ENCODE assay signal across 11 cellular contexts in genomic region chr5:170861295-170861854, GRCh38. TPM values are rescaled to one million over a fixed set of nuclear protein-coding genes. Genes with fewer than 3 reads are reported as not detected.
DNase-seq lines count a peak whose midpoint lies in the region; ATAC-seq and TF ChIP-seq lines count a peak whose summit lies in the region.
"Had no signal": no experiment of that assay in that cellular context is flagged by ENCODE, and none has a peak within 500 bp of the region (broad histone marks: within the 10 kb centered on the region; RNA-seq: fewer than 3 reads in every experiment).

No MANE protein-coding gene starts in this region.

- H3K36me3 ChIP-seq in ACC112 (ENCODE audit: insufficient read depth, low read length): no peaks in the 10 kb centered on the region
- H3K36me3 ChIP-seq in HUES64 (ENCODE audit: insufficient read depth, low read length): no peaks in the 10 kb centered on the region

- peak overlapping the region; percentile 39 for H3K27ac Mint-ChIP-seq in endothelial cell (ENCODE audit: unreplicated experiment)
- H3K27ac Mint-ChIP-seq in nephron progenitor cell: peak overlapping the region; percentile 65
- H3K27ac Mint-ChIP-seq: T-helper 1 cell treated with Interleukin-12 subunit alpha and Interleukin-12 subunit beta and Interleukin-4 antibody, amounts not matched to agents 30 μg/mL and 1 μg/mL, for 36 hours had no signal

- H3K27me3 ChIP-seq in ACC112 (ENCODE audit: insufficient read depth, low read length) (no peaks in the 10 kb centered on the region), HUES64 (ENCODE audit: insufficient read depth, low read length) (peaks cover 13% of the 10 kb centered on the region)

- H3K36me3 Mint-ChIP-seq in endothelial cell (ENCODE audit: low read depth, unreplicated experiment): peaks cover 12% of the 10 kb centered on the region
- peaks cover 47% of the 10 kb centered on the region for H3K36me3 Mint-ChIP-seq in nephron progenitor cell (ENCODE audit: low read depth)

- H3K9me3 ChIP-seq in HUES64 (ENCODE audit: insufficient read depth, low read depth, low read length): peaks cover 13% of the 10 kb centered on the region

- H3K4me3 ChIP-seq in ACC112 (ENCODE audit: low read depth, low read length) (peak overlapping the region; percentile 44), HUES64 (ENCODE audit: low read length) (peak overlapping the region; percentile 40)

- H3K9me3 Mint-ChIP-seq in endothelial cell (ENCODE audit: unreplicated experiment): no peaks in the 10 kb centered on the region
- peaks cover 42% of the 10 kb centered on the region for H3K9me3 Mint-ChIP-seq in nephron progenitor cell

- H3K79me2 ChIP-seq in ACC112 (ENCODE audit: control insufficient read depth, insufficient read depth, low read length, unreplicated experiment): peaks cover 34% of the 10 kb centered on the region

- H3K9ac ChIP-seq in HUES64 (ENCODE audit: low read depth, low read length): no peak overlapping the region
- H3K9ac ChIP-seq: KMS-11 had no signal

- TF ChIP-seq CTCF in endothelial cell (IDR thresholded peaks at IDR 0.05; ENCODE audit: unreplicated experiment) (no peak), nephron progenitor cell (IDR thresholded peaks at IDR 0.05) (no peak)

- peak overlapping the region; percentile 96 for H3K4me3 Mint-ChIP-seq in endothelial cell (ENCODE audit: unreplicated experiment)
- peak overlapping the region; percentile 84 for H3K4me3 Mint-ChIP-seq in nephron progenitor cell
- H3K4me3 Mint-ChIP-seq: T-helper 1 cell treated with Interleukin-12 subunit alpha and Interleukin-12 subunit beta and Interleukin-4 antibody, amounts not matched to agents 30 μg/mL and 1 μg/mL, for 36 hours had no signal

- WGBS in HUES64: 19% methylated on average over 18 of the region's 22 CpGs

- H3K4me1 ChIP-seq in ACC112 (ENCODE audit: control insufficient read depth, insufficient read depth, low read length, unreplicated experiment) (peaks cover 15% of the 10 kb centered on the region), HUES64 (ENCODE audit: insufficient read depth, low read length) (peaks cover 7% of the 10 kb centered on the region; the same call in 1 of the 2 replicates)

- H3K4me1 Mint-ChIP-seq in endothelial cell (ENCODE audit: unreplicated experiment) (peaks cover 7% of the 10 kb centered on the region), nephron progenitor cell (peaks cover 23% of the 10 kb centered on the region)

- ATAC-seq in HG03457 (IDR thresholded peaks at IDR 0.05; ENCODE audit: unreplicated experiment) (no peak), GM18502 (IDR thresholded peaks at IDR 0.05; ENCODE audit: poor library complexity, unreplicated experiment) (no peak)

- H3K27me3 Mint-ChIP-seq in endothelial cell (ENCODE audit: unreplicated experiment) (peaks cover 6% of the 10 kb centered on the region), nephron progenitor cell (ENCODE audit: low read depth, poor library complexity) (peaks cover 7% of the 10 kb centered on the region)

- H3K27ac ChIP-seq in ACC112 (ENCODE audit: low read depth, low read length): no peak overlapping the region
- H3K27ac ChIP-seq in HUES64 (ENCODE audit: low read depth, low read length): no peak overlapping the region
- H3K27ac ChIP-seq: KMS-11 had no signal

- no peak overlapping the region for H2AFZ ChIP-seq in ACC112 (ENCODE audit: low read length, unreplicated experiment)

- DNase-seq in endothelial cell (ENCODE audit: low spot score): no peak
- no peak for DNase-seq in nephron progenitor cell
- no peak for DNase-seq in T-helper 2 cell
- DNase-seq in activated effector memory CD4-positive, alpha-beta T cell treated with Interleukin-2 at 50 U/mL for 16 hours: no peak
- DNase-seq: DMS153 had no signal

RNA-seq across cellular contexts. Expression of gene RANBP17, which starts 0.4 kb away (rescaled TPM):
- 4.7 TPM for polyA plus RNA-seq in HUES64 (2013, experiment 1 of 2)
- 4.9 TPM for polyA plus RNA-seq in HUES64 (2013, experiment 2 of 2)
- total RNA-seq in endothelial cell (ENCODE audit: unreplicated experiment): 22.7 TPM
